In the genomic region with DNA sequence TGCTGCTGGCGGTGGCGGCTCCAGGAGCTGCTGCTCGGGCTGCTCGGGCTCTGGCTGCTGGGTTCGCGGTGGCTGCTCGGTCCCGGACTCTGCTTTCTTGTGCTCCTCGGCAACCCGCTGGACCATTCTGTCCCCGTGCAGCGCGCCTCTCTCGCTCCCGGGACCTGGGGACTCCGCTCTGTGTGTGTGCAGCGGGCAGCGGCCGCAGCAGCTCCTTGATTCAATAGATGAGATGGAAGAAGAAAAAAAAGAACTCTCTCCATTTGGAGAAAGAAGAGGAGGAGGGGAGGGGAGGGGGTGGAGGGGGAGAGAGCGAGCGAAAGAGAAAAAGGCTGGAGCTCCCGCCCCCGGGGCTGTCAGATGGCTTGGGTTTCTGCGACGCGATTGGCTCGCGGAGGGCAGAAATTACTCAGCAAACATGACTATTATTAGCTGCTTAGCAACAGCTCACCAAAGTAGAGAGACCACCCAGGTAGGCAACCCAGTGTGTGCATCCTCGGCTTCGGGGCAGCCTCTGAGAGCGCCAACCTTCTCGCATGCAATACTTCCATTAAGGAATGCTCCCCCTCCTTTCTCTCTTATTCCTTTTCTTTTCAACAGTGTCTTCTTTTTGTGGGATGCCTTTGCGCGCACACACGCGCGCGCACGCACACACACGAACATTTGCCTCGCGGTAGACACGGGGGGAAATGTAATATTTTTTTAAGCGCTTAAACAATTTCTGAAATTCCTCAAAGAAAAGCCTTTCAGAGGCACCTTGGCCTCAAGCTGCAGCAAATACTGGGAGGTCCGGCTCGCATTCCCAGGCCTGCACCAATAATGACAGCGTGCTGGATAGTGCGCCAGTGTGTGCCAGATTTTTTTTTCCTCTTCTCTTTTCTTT, we compare ENCODE assay signal across 9 cellular contexts. TPM values are rescaled to one million over a fixed set of nuclear protein-coding genes. Genes with fewer than 3 reads are reported as not detected.
DNase-seq lines count a peak whose midpoint lies in the region; ATAC-seq, FAIRE-seq and TF ChIP-seq lines count a peak whose summit lies in the region.
"Had no signal": no experiment of that assay in that cellular context is flagged by ENCODE, and none has a peak within 500 bp of the region (broad histone marks: within the 10 kb centered on the region; RNA-seq: fewer than 3 reads in every experiment).

No MANE protein-coding gene starts in this region.

- H3K27ac ChIP-seq in keratinocyte (ENCODE audit: control insufficient read depth, insufficient read depth, low read length) (peak overlapping the region; percentile 65), smooth muscle cell (ENCODE audit: low read depth) (peak overlapping the region; percentile 86)

- peak overlapping the region; percentile 99 for H3K27ac Mint-ChIP-seq in chondrocyte (ENCODE audit: unreplicated experiment)

- H3K79me2 ChIP-seq in keratinocyte (ENCODE audit: control insufficient read depth, insufficient read depth, low read length): no peaks in the 10 kb centered on the region
- H3K79me2 ChIP-seq in smooth muscle cell (ENCODE audit: low read depth): no peaks in the 10 kb centered on the region

- peak overlapping the region; percentile 73 for H2AFZ ChIP-seq in keratinocyte (ENCODE audit: control insufficient read depth, low read length)
- peak overlapping the region; percentile 93 for H2AFZ ChIP-seq in smooth muscle cell (ENCODE audit: low read depth)

- no peaks in the 10 kb centered on the region for H3K27me3 Mint-ChIP-seq in chondrocyte (ENCODE audit: low read depth)

- H3K4me1 ChIP-seq in keratinocyte (ENCODE audit: control insufficient read depth, extremely low read depth, insufficient read depth, low read length) (peaks cover 23% of the 10 kb centered on the region), smooth muscle cell (ENCODE audit: low read depth) (peaks cover 26% of the 10 kb centered on the region)

- DNase-seq in NOMO-1 (lab: John Stamatoyannopoulos, UW; ENCODE audit: unreplicated experiment in 2 of 2): peak; percentile 39 to 41
- no peak for DNase-seq in NOMO-1 treated with dmso at 0.1 percent for 144 hours (lab: John Stamatoyannopoulos, UW; ENCODE audit: unreplicated experiment)
- DNase-seq in NCI-H2171 treated with DMSO at 0.1 percent for 48 hours (lab: John Stamatoyannopoulos, UW): peak; percentile 97
- no peak for DNase-seq in chondrocyte (ENCODE audit: low spot score)
- DNase-seq in keratinocyte (ENCODE audit: low read depth, low spot score): no peak
- DNase-seq in smooth muscle cell (lab: John Stamatoyannopoulos, UW; ENCODE audit: unreplicated experiment): peak; percentile 62
- DNase-seq: DND-41 had no signal

- peak overlapping the region; percentile 73 to 95 (median 83) for H3K4me3 ChIP-seq in keratinocyte (ENCODE audit: control insufficient read depth in 2 of 3, extremely low read depth in 1 of 3, insufficient read depth in 2 of 3, low read depth in 1 of 3, low read length in 3 of 3)
- H3K4me3 ChIP-seq in smooth muscle cell: peak overlapping the region; percentile 90

- H3K36me3 ChIP-seq in keratinocyte (ENCODE audit: control insufficient read depth in 2 of 2, extremely low read depth in 1 of 2, insufficient read depth in 2 of 2, low read length in 2 of 2): no peaks in the 10 kb centered on the region
- H3K36me3 ChIP-seq in smooth muscle cell (ENCODE audit: low read depth): no peaks in the 10 kb centered on the region

- H3F3A ChIP-seq in smooth muscle cell (ENCODE audit: low read depth): peaks cover 29% of the 10 kb centered on the region

- no peaks in the 10 kb centered on the region for H3K9me3 ChIP-seq in keratinocyte (ENCODE audit: control insufficient read depth, low read depth, low read length)
- H3K9me3 ChIP-seq in smooth muscle cell (replicated peaks; ENCODE audit: low read depth): no peaks in the 10 kb centered on the region

- no peak for TF ChIP-seq CTCF in chondrocyte (IDR thresholded peaks at IDR 0.05)
- no peak for TF ChIP-seq CTCF in keratinocyte (optimal IDR thresholded peaks at IDR 0.05 in 1 of 3, IDR thresholded peaks at IDR 0.05 in 1 of 3, conservative IDR thresholded peaks at IDR 0.05 in 1 of 3; ENCODE audit: extremely low read depth in 1 of 3, insufficient read depth in 2 of 3, low read length in 3 of 3)
- no peak for TF ChIP-seq CTCF in smooth muscle cell (IDR thresholded peaks at IDR 0.05; ENCODE audit: borderline replicate concordance, insufficient read depth, poor library complexity, severe bottlenecking)

- H4K20me1 ChIP-seq in keratinocyte (ENCODE audit: control insufficient read depth, extremely low read depth, insufficient read depth, low read length): no peaks in the 10 kb centered on the region
- peaks cover 19% of the 10 kb centered on the region for H4K20me1 ChIP-seq in smooth muscle cell (ENCODE audit: low read depth)

- peak overlapping the region; percentile 96 for H3K4me3 Mint-ChIP-seq in chondrocyte (ENCODE audit: unreplicated experiment)

- H3K9me3 Mint-ChIP-seq in chondrocyte (ENCODE audit: low read depth): no peaks in the 10 kb centered on the region

- WGBS in smooth muscle cell (ENCODE audit: low lambda C conversion rate): 1% methylated on average over 47 of the region's 48 CpGs

- dilution Hi-C loops in keratinocyte (cut with MboI; ENCODE audit: extremely low pct_ligation_motif_present, low sequenced_read_pairs): no loop called here

- peaks cover 41% of the 10 kb centered on the region for H3K4me1 Mint-ChIP-seq in chondrocyte (ENCODE audit: low read depth)

- ATAC-seq in HG03066 (IDR thresholded peaks at IDR 0.05; ENCODE audit: low read depth, unreplicated experiment): peak; percentile 29
- peak; percentile 34 to 40 for ATAC-seq in activated CD4-positive, CD25-positive, alpha-beta regulatory T cell treated with anti-CD3 and anti-CD28 coated beads, Interleukin-2, amount 50 U/mL, for 24 hours

- H3K27me3 ChIP-seq in keratinocyte (ENCODE audit: control insufficient read depth, extremely low read depth, insufficient read depth, low read length): no peaks in the 10 kb centered on the region
- peaks cover 6% of the 10 kb centered on the region for H3K27me3 ChIP-seq in smooth muscle cell (ENCODE audit: low read depth)

- peak; percentile 66 for FAIRE-seq in keratinocyte (lab: Jason Lieb, UNC)

- peak overlapping the region; percentile 98 for H3K4me2 ChIP-seq in keratinocyte (ENCODE audit: control insufficient read depth, extremely low read depth, insufficient read depth, low read depth, low read length)
- H3K4me2 ChIP-seq in smooth muscle cell: peak overlapping the region; percentile 96

- H3K9me1 ChIP-seq in keratinocyte (ENCODE audit: control insufficient read depth, extremely low read depth, insufficient read depth, low read length): no peaks in the 10 kb centered on the region

- H3K36me3 Mint-ChIP-seq in chondrocyte (ENCODE audit: low read depth): no peaks in the 10 kb centered on the region

- H3K9ac ChIP-seq in keratinocyte (ENCODE audit: control insufficient read depth, extremely low read depth, insufficient read depth, low read length) (peak overlapping the region; percentile 77), smooth muscle cell (ENCODE audit: low read depth) (peak overlapping the region; percentile 84)

RNA-seq across cellular contexts. Expression of a gene that starts 7.6 kb away (rescaled TPM):
- total RNA-seq in chondrocyte: 5.7 to 10.4 TPM (median 6.4 TPM) in 3 replicates
- polyA plus RNA-seq in keratinocyte: 0.82 to 1.7 TPM (median 1.5 TPM) in 3 replicates
- polyA plus RNA-seq in keratinocyte (2011; ENCODE audit: low read depth): 2.2 TPM
- polyA plus RNA-seq in keratinocyte (2011; cell fraction: cytosol; rRNA removed): 0.91 and 1.1 TPM in 2 replicates
- 5.1 and 5.9 TPM in 2 replicates for polyA plus RNA-seq in keratinocyte (2011; cell fraction: nucleus; rRNA removed)
- 1.6 and 2.7 TPM in 2 replicates for polyA plus RNA-seq in keratinocyte (2012; ENCODE audit: low replicate concordance)
- 1.3 to 11.4 TPM (median 8.5 TPM) in 3 replicates for polyA minus RNA-seq in keratinocyte
- polyA minus RNA-seq in keratinocyte (2011; cell fraction: cytosol; rRNA and poly(A)+ RNA removed): 9.8 TPM
- 6.8 and 15.2 TPM in 2 replicates for polyA minus RNA-seq in keratinocyte (2011; cell fraction: nucleus; rRNA and poly(A)+ RNA removed)
- 6.3 and 20.6 TPM in 2 replicates for total RNA-seq in smooth muscle cell
- polyA plus RNA-seq in smooth muscle cell: 3.7 and 5.8 TPM in 2 replicates

Comparison
In these comparisons a context has a peak if more than half of its experiments do, and no peak if none do; other contexts are left out.
1. DNase-seq: peak in NOMO-1 (2 of 2), NCI-H2171 treated with DMSO at 0.1 percent for 48 hours (single experiment) and smooth muscle cell (single experiment); none in NOMO-1 treated with dmso at 0.1 percent for 144 hours (single experiment), chondrocyte (single experiment) and keratinocyte (single experiment).